22 cellular contexts compared by ENCODE assay signal in genomic region chr17:80375186-80375585, GRCh38.
"Had no signal": no experiment of that assay in that cellular context is flagged by ENCODE, and none has a peak within 500 bp of the region (broad histone marks: within the 10 kb centered on the region; RNA-seq: fewer than 3 reads in every experiment).

No MANE protein-coding gene starts in this region.

- H3K27ac ChIP-seq: colonic mucosa, epithelial cell of prostate, heart right ventricle, tibial artery, VCaP had no signal

- ATAC-seq: activated CD8-positive, alpha-beta T cell treated with anti-CD3 and anti-CD28 coated beads for 36 hours; effector memory CD8-positive, alpha-beta T cell; heart right ventricle; left cardiac atrium had no signal

- H3K9me3 Mint-ChIP-seq: activated CD4-positive, alpha-beta T cell treated with anti-CD3 and anti-CD28 coated beads, Interleukin-2, amount 10 ng/mL, durations not matched to agents 7 days and 5 days; activated CD8-positive, alpha-beta T cell treated with anti-CD3 and anti-CD28 coated beads for 36 hours; activated naive CD4-positive, alpha-beta T cell treated with anti-CD3 and anti-CD28 coated beads, Interleukin-2, amount 50 U/mL, for 72 hours; central memory CD8-positive, alpha-beta T cell; effector memory CD8-positive, alpha-beta T cell; stimulated activated naive CD8-positive, alpha-beta T cell treated with anti-CD3 and anti-CD28 coated beads, Interleukin-15, Interleukin-2, amounts not matched to agents 100 ng/mL and 50 ng/mL, for 24 hours had no signal

- H3K27me3 ChIP-seq: colonic mucosa, dorsolateral prefrontal cortex, heart right ventricle, spleen, tibial artery had no signal

- H3K27me3 Mint-ChIP-seq: activated CD4-positive, alpha-beta T cell treated with anti-CD3 and anti-CD28 coated beads, Interleukin-2, amount 10 ng/mL, durations not matched to agents 7 days and 5 days; activated CD8-positive, alpha-beta T cell treated with anti-CD3 and anti-CD28 coated beads for 36 hours; central memory CD8-positive, alpha-beta T cell; effector memory CD8-positive, alpha-beta T cell; stimulated activated naive CD8-positive, alpha-beta T cell treated with anti-CD3 and anti-CD28 coated beads, Interleukin-15, Interleukin-2, amounts not matched to agents 100 ng/mL and 50 ng/mL, for 24 hours had no signal

- H3K4me1 ChIP-seq: colonic mucosa, heart right ventricle, tibial artery had no signal

- H3K27ac Mint-ChIP-seq: activated CD4-positive, alpha-beta T cell treated with anti-CD3 and anti-CD28 coated beads, Interleukin-2, amount 10 ng/mL, durations not matched to agents 7 days and 5 days; stimulated activated naive CD8-positive, alpha-beta T cell treated with anti-CD3 and anti-CD28 coated beads, Interleukin-15, Interleukin-2, amounts not matched to agents 100 ng/mL and 50 ng/mL, for 24 hours had no signal

- DNase-seq: activated CD4-positive, alpha-beta T cell treated with anti-CD3 and anti-CD28 coated beads, Interleukin-2, amount 10 ng/mL, durations not matched to agents 7 days and 5 days; activated CD4-positive, CD25-positive, alpha-beta regulatory T cell treated with anti-CD3 and anti-CD28 coated beads, Interleukin-2, amount 50 U/mL, for 72 hours; activated CD8-positive, alpha-beta T cell treated with anti-CD3 and anti-CD28 coated beads for 36 hours; activated gamma-delta T cell; activated T-cell treated with anti-CD3 and anti-CD28 coated beads, Interleukin-2, amount 50 U/mL, for 1 hour; colonic mucosa; effector memory CD8-positive, alpha-beta T cell; foreskin fibroblast; heart right ventricle; islet precursor cell; left cardiac atrium; nucleus accumbens; spleen; stimulated activated CD4-positive, alpha-beta T cell treated with anti-CD3 and anti-CD28 coated beads, Interleukin-4, amount 100 ng/mL, for 1 hour; substantia nigra had no signal

- H3K4me3 ChIP-seq: colonic mucosa, dorsolateral prefrontal cortex, heart right ventricle, spleen, tibial artery had no signal

- H3K9me3 ChIP-seq: colonic mucosa, heart right ventricle, spleen, tibial artery had no signal

- H3K4me3 Mint-ChIP-seq: activated CD4-positive, alpha-beta T cell treated with anti-CD3 and anti-CD28 coated beads, Interleukin-2, amount 10 ng/mL, durations not matched to agents 7 days and 5 days; activated CD8-positive, alpha-beta T cell treated with anti-CD3 and anti-CD28 coated beads for 36 hours; central memory CD8-positive, alpha-beta T cell; effector memory CD8-positive, alpha-beta T cell; stimulated activated naive CD8-positive, alpha-beta T cell treated with anti-CD3 and anti-CD28 coated beads, Interleukin-15, Interleukin-2, amounts not matched to agents 100 ng/mL and 50 ng/mL, for 24 hours had no signal

- H3K4me1 Mint-ChIP-seq: activated CD4-positive, alpha-beta T cell treated with anti-CD3 and anti-CD28 coated beads, Interleukin-2, amount 10 ng/mL, durations not matched to agents 7 days and 5 days had no signal
